ENCODE assay signal across 7 cellular contexts in genomic region chr15:24477075-24478025, GRCh38.
DNase-seq lines count a peak whose midpoint lies in the region; ATAC-seq, FAIRE-seq and TF ChIP-seq lines count a peak whose summit lies in the region.
"Not testable (repeated sequence)": the region's sequence is repeated elsewhere in the genome, so short reads cannot be mapped to it uniquely, and the experiment has no call there.

No MANE protein-coding gene starts in this region.

- H3K4me2 ChIP-seq in astrocyte (ENCODE audit: low read length) = peak overlapping the region; percentile 52

- H3K27ac ChIP-seq in HUES48 (ENCODE audit: low read depth, low read length); astrocyte (ENCODE audit: low read depth, low read length); iPS-18a (ENCODE audit: low read length); pancreas: not testable (repeated sequence)

- H4K20me1 ChIP-seq in astrocyte (ENCODE audit: insufficient read depth, low read length) = not testable (repeated sequence)

- intact Hi-C loops in pancreas (cut with DNase I) = not testable (repeated sequence)

- DNase-seq in astrocyte (ENCODE audit: low read depth); pancreas; stimulated activated naive CD8-positive, alpha-beta T cell treated with anti-CD3 and anti-CD28 coated beads, Interleukin-15, amount 100 ng/mL, for 72 hours: not testable (repeated sequence)
- DNase-seq in glutamatergic neuron = peak; percentile 52
- peak; percentile 1 for DNase-seq in midbrain (lab: John Stamatoyannopoulos, UW)

- not testable (repeated sequence) for H3K4me1 ChIP-seq in HUES48 (ENCODE audit: control insufficient read depth, insufficient read depth, low read length); astrocyte (ENCODE audit: insufficient read depth, low read length); iPS-18a (ENCODE audit: control insufficient read depth, low read depth, low read length); pancreas

- H3K79me2 ChIP-seq in astrocyte (ENCODE audit: insufficient read depth, low read length) = not testable (repeated sequence)

- H3K9me3 ChIP-seq in HUES48 (ENCODE audit: control insufficient read depth, insufficient read depth, low read length); astrocyte (ENCODE audit: insufficient read depth, low read depth, low read length); iPS-18a (ENCODE audit: control insufficient read depth, low read depth, low read length); pancreas: not testable (repeated sequence)

- H3K4me3 ChIP-seq in HUES48 (ENCODE audit: low read depth, low read length) (peak overlapping the region; percentile 49), iPS-18a (ENCODE audit: low read length) (peak overlapping the region; percentile 33)
- H3K4me3 ChIP-seq in astrocyte (ENCODE audit: insufficient read depth, low read depth, low read length); pancreas: not testable (repeated sequence)

- peak; percentile 38 to 86 (median 62) for ATAC-seq in pancreas
- ATAC-seq in stimulated activated naive CD8-positive, alpha-beta T cell treated with anti-CD3 and anti-CD28 coated beads, Interleukin-15, amount 100 ng/mL, for 72 hours = peak; percentile 28

- H3K27me3 ChIP-seq in HUES48 (ENCODE audit: control insufficient read depth, insufficient read depth, low read length); astrocyte (ENCODE audit: insufficient read depth, low read length); iPS-18a (ENCODE audit: control insufficient read depth, insufficient read depth, low read length); pancreas: not testable (repeated sequence)

- not testable (repeated sequence) for H3K36me3 Mint-ChIP-seq in astrocyte (ENCODE audit: low read depth, unreplicated experiment); glutamatergic neuron (ENCODE audit: unreplicated experiment)

- H3K9me3 Mint-ChIP-seq in astrocyte (ENCODE audit: unreplicated experiment); glutamatergic neuron (ENCODE audit: unreplicated experiment); stimulated activated naive CD8-positive, alpha-beta T cell treated with anti-CD3 and anti-CD28 coated beads, Interleukin-15, amount 100 ng/mL, for 72 hours: not testable (repeated sequence)

- H3K9ac ChIP-seq in HUES48 (ENCODE audit: low read depth, low read length); astrocyte (ENCODE audit: low read length); iPS-18a (ENCODE audit: low read length): not testable (repeated sequence)

- TF ChIP-seq CTCF in astrocyte (IDR thresholded peaks at IDR 0.05; ENCODE audit: insufficient read depth, low read depth, low read length); glutamatergic neuron (IDR thresholded peaks at IDR 0.05; ENCODE audit: partially characterized antibody, unreplicated experiment); pancreas (IDR thresholded peaks at IDR 0.05): not testable (repeated sequence)

- 47 to 52% methylated on average over 30 to 36 of the region's 49 CpGs for WGBS in pancreas, 2 donors

- not testable (repeated sequence) for H3K36me3 ChIP-seq in HUES48 (ENCODE audit: control insufficient read depth, insufficient read depth, low read length); astrocyte (ENCODE audit: insufficient read depth, low read length); iPS-18a (ENCODE audit: control insufficient read depth, low read depth, low read length); pancreas

- not testable (repeated sequence) for FAIRE-seq in astrocyte (lab: Jason Lieb, UNC); pancreas (lab: Jason Lieb, UNC)

- H2AFZ ChIP-seq in astrocyte (ENCODE audit: low read depth, low read length) = not testable (repeated sequence)

- not testable (repeated sequence) for H3K27ac Mint-ChIP-seq in astrocyte (ENCODE audit: unreplicated experiment); stimulated activated naive CD8-positive, alpha-beta T cell treated with anti-CD3 and anti-CD28 coated beads, Interleukin-15, amount 100 ng/mL, for 72 hours
- H3K27ac Mint-ChIP-seq in glutamatergic neuron (ENCODE audit: unreplicated experiment) = peak overlapping the region; percentile 11

- not testable (repeated sequence) for H3K4me1 Mint-ChIP-seq in astrocyte (ENCODE audit: low read depth, unreplicated experiment); glutamatergic neuron (ENCODE audit: low read depth, unreplicated experiment); stimulated activated naive CD8-positive, alpha-beta T cell treated with anti-CD3 and anti-CD28 coated beads, Interleukin-15, amount 100 ng/mL, for 72 hours

- not testable (repeated sequence) for H3K27me3 Mint-ChIP-seq in astrocyte (ENCODE audit: low read depth, unreplicated experiment); glutamatergic neuron (ENCODE audit: unreplicated experiment); stimulated activated naive CD8-positive, alpha-beta T cell treated with anti-CD3 and anti-CD28 coated beads, Interleukin-15, amount 100 ng/mL, for 72 hours

- H3K4me3 Mint-ChIP-seq in astrocyte (ENCODE audit: unreplicated experiment) (peak overlapping the region; percentile 72), glutamatergic neuron (ENCODE audit: unreplicated experiment) (peak overlapping the region; percentile 82)
- not testable (repeated sequence) for H3K4me3 Mint-ChIP-seq in stimulated activated naive CD8-positive, alpha-beta T cell treated with anti-CD3 and anti-CD28 coated beads, Interleukin-15, amount 100 ng/mL, for 72 hours
